Comparison of ENCODE assay signal across 13 cellular contexts in genomic region chr10:107546239-107546638, GRCh38.
DNase-seq lines count a peak whose midpoint lies in the region; ATAC-seq and TF ChIP-seq lines count a peak whose summit lies in the region.
"Had no signal": no experiment of that assay in that cellular context is flagged by ENCODE, and none has a peak within 500 bp of the region (broad histone marks: within the 10 kb centered on the region; RNA-seq: fewer than 3 reads in every experiment).

No MANE protein-coding gene starts in this region.

- H3K4me3 ChIP-seq in epithelial cell of proximal tubule (ENCODE audit: low read depth, low read length) = no peak overlapping the region
- H3K4me3 ChIP-seq: right lobe of liver, thoracic aorta had no signal

- DNase-seq in ELR (ENCODE audit: low read depth) (peak; percentile 95), NOMO-1 treated with dmso at 0.1 percent for 144 hours (lab: John Stamatoyannopoulos, UW; ENCODE audit: unreplicated experiment) (peak; percentile 34), epithelial cell of proximal tubule (ENCODE audit: low read depth) (peak; percentile 40), putamen (ENCODE audit: low spot score) (peak; percentile 57), UCSD-AML1 (lab: John Stamatoyannopoulos, UW; ENCODE audit: unreplicated experiment) (no peak), NCI-H2107 (lab: John Stamatoyannopoulos, UW) (no peak), activated T-cell treated with anti-CD3 and anti-CD28 coated beads for 4 hours (no peak)
- DNase-seq: activated CD4-positive, CD25-positive, alpha-beta regulatory T cell treated with anti-CD3 and anti-CD28 coated beads, Interleukin-2, amount 50 U/mL, for 72 hours; NCI-H345; right lobe of liver; SIG-M5 had no signal

- no peak for ATAC-seq in HG02970 (IDR thresholded peaks at IDR 0.05; ENCODE audit: low FRiP score, unreplicated experiment)
- ATAC-seq: right lobe of liver had no signal

- TF ChIP-seq CTCF in epithelial cell of proximal tubule (conservative IDR thresholded peaks at IDR 0.05; ENCODE audit: low read depth, low read length) = no peak

Comparison
In these comparisons a context has a peak if more than half of its experiments do, and no peak if none do; other contexts are left out.
1. DNase-seq: peak in ELR (single experiment), NOMO-1 treated with dmso at 0.1 percent for 144 hours (single experiment), epithelial cell of proximal tubule (single experiment) and putamen (single experiment); none in UCSD-AML1 (single experiment), NCI-H2107 (single experiment) and activated T-cell treated with anti-CD3 and anti-CD28 coated beads for 4 hours (single experiment).